14 cellular contexts compared by ENCODE assay signal in genomic region chr15:39230205-39230916, GRCh38.
DNase-seq lines count a peak whose midpoint lies in the region; ATAC-seq, FAIRE-seq and TF ChIP-seq lines count a peak whose summit lies in the region.
"Had no signal": no experiment of that assay in that cellular context is flagged by ENCODE, and none has a peak within 500 bp of the region (broad histone marks: within the 10 kb centered on the region; RNA-seq: fewer than 3 reads in every experiment).

No MANE protein-coding gene starts in this region.

- H3K79me2 ChIP-seq in astrocyte (ENCODE audit: insufficient read depth, low read length), result no peaks in the 10 kb centered on the region

- peak overlapping the region; percentile 56 for H2AFZ ChIP-seq in astrocyte (ENCODE audit: low read depth, low read length)

- H3K9me3 ChIP-seq in astrocyte (ENCODE audit: insufficient read depth, low read depth, low read length) (no peaks in the 10 kb centered on the region), left lung (no peaks in the 10 kb centered on the region)

- H3K27ac Mint-ChIP-seq in astrocyte (ENCODE audit: unreplicated experiment), result no peak overlapping the region
- H3K27ac Mint-ChIP-seq: activated naive CD8-positive, alpha-beta T cell; dendritic cell treated with granulocyte-macrophage colony-stimulating factor and Interleukin-4, amounts not matched to agents 40 ng/mL and 50 ng/mL, for 4 days; memory B cell; T-helper 2 cell treated with Interferon-gamma antibody and Interleukin-4, amounts not matched to agents 5 μg/mL and 100 μg/mL, for 36 hours had no signal

- no peak overlapping the region for H3K4me3 ChIP-seq in astrocyte (ENCODE audit: insufficient read depth, low read depth, low read length)
- H3K4me3 ChIP-seq in left lung, result no peak overlapping the region

- H4K20me1 ChIP-seq in astrocyte (ENCODE audit: insufficient read depth, low read length), result no peaks in the 10 kb centered on the region

- no peak overlapping the region for H3K4me3 Mint-ChIP-seq in astrocyte (ENCODE audit: unreplicated experiment)
- H3K4me3 Mint-ChIP-seq: activated naive CD8-positive, alpha-beta T cell; dendritic cell treated with granulocyte-macrophage colony-stimulating factor and Interleukin-4, amounts not matched to agents 40 ng/mL and 50 ng/mL, for 4 days; memory B cell; T-helper 2 cell treated with Interferon-gamma antibody and Interleukin-4, amounts not matched to agents 5 μg/mL and 100 μg/mL, for 36 hours had no signal

- intact Hi-C loops in left lung (cut with DNase I), result no loop called here

- ATAC-seq in left lung, result peak; percentile 62
- no peak for ATAC-seq in GM18858 (IDR thresholded peaks at IDR 0.05; ENCODE audit: unreplicated experiment)
- ATAC-seq in HG02840 (IDR thresholded peaks at IDR 0.05; ENCODE audit: low FRiP score, unreplicated experiment), result no peak
- ATAC-seq in HG02798 (IDR thresholded peaks at IDR 0.05; ENCODE audit: poor library complexity, unreplicated experiment), result no peak
- ATAC-seq: HCT116 had no signal

- H3K36me3 Mint-ChIP-seq in astrocyte (ENCODE audit: low read depth, unreplicated experiment), result no peaks in the 10 kb centered on the region
- H3K36me3 Mint-ChIP-seq: activated naive CD8-positive, alpha-beta T cell; memory B cell had no signal

- FAIRE-seq in astrocyte (lab: Jason Lieb, UNC), result peak; percentile 79
- FAIRE-seq: G401.6 had no signal

- peak; percentile 16 for DNase-seq in COR-L47 (lab: John Stamatoyannopoulos, UW)
- DNase-seq in NCI-H2029 treated with DMSO at 0.1 percent for 48 hours (lab: John Stamatoyannopoulos, UW), result peak; percentile 31
- no peak for DNase-seq in astrocyte (ENCODE audit: low read depth)
- DNase-seq in left lung, result no peak
- DNase-seq in GM19238 (ENCODE audit: insufficient read length, low spot score), result no peak

- peaks cover 22% of the 10 kb centered on the region for H3K4me1 ChIP-seq in astrocyte (ENCODE audit: insufficient read depth, low read length)
- H3K4me1 ChIP-seq in left lung, result no peaks in the 10 kb centered on the region

- H3K36me3 ChIP-seq in astrocyte (ENCODE audit: insufficient read depth, low read length), result no peaks in the 10 kb centered on the region
- no peaks in the 10 kb centered on the region for H3K36me3 ChIP-seq in left lung

- H3K4me2 ChIP-seq in astrocyte (ENCODE audit: low read length), result no peak overlapping the region

- no peaks in the 10 kb centered on the region for H3K27me3 ChIP-seq in astrocyte (ENCODE audit: insufficient read depth, low read length)
- H3K27me3 ChIP-seq in left lung, result no peaks in the 10 kb centered on the region

- TF ChIP-seq CTCF in astrocyte (IDR thresholded peaks at IDR 0.05; ENCODE audit: insufficient read depth, low read depth, low read length) (no peak), left lung (IDR thresholded peaks at IDR 0.05) (no peak)

- no peaks in the 10 kb centered on the region for H3K27me3 Mint-ChIP-seq in astrocyte (ENCODE audit: low read depth, unreplicated experiment)
- H3K27me3 Mint-ChIP-seq: activated naive CD8-positive, alpha-beta T cell; memory B cell had no signal

- H3K9ac ChIP-seq in astrocyte (ENCODE audit: low read length), result no peak overlapping the region

- H3K27ac ChIP-seq in astrocyte (ENCODE audit: low read depth, low read length) (no peak overlapping the region), left lung (no peak overlapping the region)

- peaks cover 3% of the 10 kb centered on the region for H3K9me3 Mint-ChIP-seq in astrocyte (ENCODE audit: unreplicated experiment)
- H3K9me3 Mint-ChIP-seq: memory B cell; T-helper 2 cell treated with Interferon-gamma antibody and Interleukin-4, amounts not matched to agents 5 μg/mL and 100 μg/mL, for 36 hours had no signal

- H3K4me1 Mint-ChIP-seq in astrocyte (ENCODE audit: low read depth, unreplicated experiment), result peaks cover 37% of the 10 kb centered on the region
- H3K4me1 Mint-ChIP-seq: memory B cell had no signal

Comparison
In these comparisons a context has a peak if more than half of its experiments do, and no peak if none do; other contexts are left out.
1. DNase-seq: peak in COR-L47 (single experiment) and NCI-H2029 treated with DMSO at 0.1 percent for 48 hours (single experiment); none in astrocyte (single experiment), left lung (0 of 2) and GM19238 (single experiment).